Comparison of ENCODE assay signal across 10 cellular contexts in the genomic region with DNA sequence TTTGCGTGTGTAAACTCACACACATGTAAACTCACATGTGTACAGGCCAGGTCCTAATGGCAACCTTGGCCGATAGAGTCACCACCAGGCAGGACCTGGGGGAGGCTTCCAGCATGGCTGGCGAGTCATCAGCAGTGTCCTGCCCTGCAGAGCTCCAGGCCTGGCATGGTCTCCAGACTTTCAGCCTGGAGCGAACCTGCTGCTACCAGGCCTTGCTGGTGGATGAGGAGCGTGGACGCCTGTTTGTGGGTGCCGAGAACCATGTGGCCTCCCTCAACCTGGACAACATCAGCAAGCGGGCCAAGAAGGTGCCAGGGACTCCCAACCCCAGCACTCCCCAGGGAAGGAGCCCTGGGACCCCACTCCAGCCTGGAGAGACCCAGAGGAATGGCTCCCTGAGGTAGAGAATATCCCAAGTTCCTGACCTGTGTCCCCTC. TPM values are rescaled to one million over a fixed set of nuclear protein-coding genes. Genes with fewer than 3 reads are reported as not detected.
A peak's percentile ranks its signal among the peaks of the same experiment; 100 is the strongest.
DNase-seq lines count a peak whose midpoint lies in the region; ATAC-seq and TF ChIP-seq lines count a peak whose summit lies in the region.
"Had no signal": no experiment of that assay in that cellular context is flagged by ENCODE, and none has a peak within 500 bp of the region (broad histone marks: within the 10 kb centered on the region; RNA-seq: fewer than 3 reads in every experiment).

No MANE protein-coding gene starts in this region.

- H3K27me3 ChIP-seq in Caco-2 (replicated peaks; ENCODE audit: control insufficient read depth, insufficient read depth, low read length), result no peaks in the 10 kb centered on the region
- H3K27me3 ChIP-seq: SJCRH30 had no signal

- no peak for ATAC-seq in HG03039 (IDR thresholded peaks at IDR 0.05; ENCODE audit: unreplicated experiment)
- ATAC-seq: stimulated activated naive CD8-positive, alpha-beta T cell treated with anti-CD3 and anti-CD28 coated beads, Interleukin-15, amount 100 ng/mL, for 72 hours had no signal

- H3K27ac Mint-ChIP-seq in Caco-2 (ENCODE audit: unreplicated experiment), result peak overlapping the region; percentile 53
- peak overlapping the region; percentile 31 to 98 (median 93) for H3K27ac Mint-ChIP-seq in brain
- peak overlapping the region; percentile 96 to 99 (median 97) for H3K27ac Mint-ChIP-seq in nephron
- H3K27ac Mint-ChIP-seq: activated T-helper 2 cell treated with anti-CD3 and anti-CD28 coated beads, Interferon-gamma antibody, Interleukin-2, Interleukin-4, amounts not matched to agents 10 μg/mL and 5 μg/mL and 100 μg/mL, durations not matched to agents 14 hours and 24 hours and 36 hours had no signal

- CTCF ChIA-PET in Caco-2 (lab: Charles Lee), result interaction anchor here (0.6 to 1.8 kb wide), 6 partner anchors 10 to 75 kb away, joined by 3 to 10 read pairs (median 3); a partner anchor contains a TSS

- H3K36me3 Mint-ChIP-seq in Caco-2 (ENCODE audit: insufficient read depth, unreplicated experiment) (peaks cover 9% of the 10 kb centered on the region), brain (no peaks in the 10 kb centered on the region), nephron (ENCODE audit: low read depth) (peaks cover 4% of the 10 kb centered on the region)

- POLR2A ChIA-PET in Caco-2 (lab: Charles Lee), result interaction anchor here (0.6 kb wide), 2 partner anchors 10 to 44 kb away, joined by 3 to 5 read pairs; no protein-coding TSS in a partner anchor

- TF ChIP-seq CTCF in Caco-2 (IDR thresholded peaks at IDR 0.05; ENCODE audit: insufficient read depth in 1 of 2, low read depth in 1 of 2, low read length in 1 of 2, severe bottlenecking in 1 of 2, unreplicated experiment in 1 of 2) (no peak), brain (conservative IDR thresholded peaks at IDR 0.05) (no peak), nephron (IDR thresholded peaks at IDR 0.05; ENCODE audit: unreplicated experiment in 3 of 3) (no peak)

- no peaks in the 10 kb centered on the region for H3K9me3 Mint-ChIP-seq in Caco-2 (ENCODE audit: unreplicated experiment)
- H3K9me3 Mint-ChIP-seq in brain, result peaks cover 0 to 6% (median 0%) of the 10 kb centered on the region in 5 experiments
- no peaks in the 10 kb centered on the region for H3K9me3 Mint-ChIP-seq in nephron
- H3K9me3 Mint-ChIP-seq: activated T-helper 2 cell treated with anti-CD3 and anti-CD28 coated beads, Interferon-gamma antibody, Interleukin-2, Interleukin-4, amounts not matched to agents 10 μg/mL and 5 μg/mL and 100 μg/mL, durations not matched to agents 14 hours and 24 hours and 36 hours; stimulated activated naive CD8-positive, alpha-beta T cell treated with anti-CD3 and anti-CD28 coated beads, Interleukin-15, amount 100 ng/mL, for 72 hours had no signal

- H3K4me3 ChIP-seq in Caco-2 (ENCODE audit: low read depth, low read length), result peak overlapping the region; percentile 33

- H3K27me3 Mint-ChIP-seq in Caco-2 (ENCODE audit: insufficient read depth, unreplicated experiment), result no peaks in the 10 kb centered on the region
- peaks cover 23% of the 10 kb centered on the region for H3K27me3 Mint-ChIP-seq in brain
- peaks cover 19% of the 10 kb centered on the region for H3K27me3 Mint-ChIP-seq in nephron (ENCODE audit: low read depth)

- DNase-seq in Caco-2 (no peak), HPDE6-E6E7 (ENCODE audit: extremely low spot score) (no peak), amygdala (lab: John Stamatoyannopoulos, UW) (no peak)
- DNase-seq: SJCRH30; stimulated activated naive CD8-positive, alpha-beta T cell treated with anti-CD3 and anti-CD28 coated beads, Interleukin-15, amount 100 ng/mL, for 72 hours had no signal

- peaks cover 2% of the 10 kb centered on the region for H3K36me3 ChIP-seq in Caco-2 (ENCODE audit: control insufficient read depth, insufficient read depth, low read length)
- H3K36me3 ChIP-seq: SJCRH30 had no signal

- peak overlapping the region; percentile 61 for H3K4me3 Mint-ChIP-seq in Caco-2 (ENCODE audit: unreplicated experiment)
- peak overlapping the region in 3 of 5 experiments; percentile 49 to 87 (median 63) for H3K4me3 Mint-ChIP-seq in brain
- H3K4me3 Mint-ChIP-seq in nephron, result peak overlapping the region; percentile 80 to 87 (median 83)
- H3K4me3 Mint-ChIP-seq: stimulated activated naive CD8-positive, alpha-beta T cell treated with anti-CD3 and anti-CD28 coated beads, Interleukin-15, amount 100 ng/mL, for 72 hours had no signal

- BruUV-seq in Caco-2 (replicated peaks; lab: Mats Ljungman, UMichigan), result no TSS peak

- H3K9me3 ChIP-seq in Caco-2, result no peaks in the 10 kb centered on the region
- H3K9me3 ChIP-seq: SJCRH30 had no signal

- peaks cover 74% of the 10 kb centered on the region for H3K4me1 ChIP-seq in Caco-2

- H3K4me1 Mint-ChIP-seq in Caco-2 (ENCODE audit: low read depth, unreplicated experiment) (peaks cover 48% of the 10 kb centered on the region), brain (peaks cover 80% of the 10 kb centered on the region), nephron (peaks cover 67% of the 10 kb centered on the region)

- intact Hi-C loops in Caco-2 (cut with micrococcal nuclease; ENCODE audit: unreplicated experiment), result no loop called here

RNA-seq across cellular contexts. Expression of a gene that starts 1.0 kb away (rescaled TPM):
- total RNA-seq in Caco-2 (2022), result 19.7 and 21.8 TPM in 2 replicates
- polyA plus RNA-seq in brain (ENCODE audit: insufficient read depth, low read depth, low replicate concordance), result 60.5 TPM

RNA-seq across cellular contexts. Expression of a gene that starts 8.9 kb away (rescaled TPM):
- total RNA-seq in Caco-2 (2022), result not detected in 2 replicates
- polyA plus RNA-seq in brain (ENCODE audit: insufficient read depth, low read depth, low replicate concordance), result 0.51 TPM
- total RNA-seq: activated T-helper 2 cell treated with anti-CD3 and anti-CD28 coated beads, Interferon-gamma antibody, Interleukin-2, Interleukin-4, amounts not matched to agents 10 μg/mL and 5 μg/mL and 100 μg/mL, durations not matched to agents 14 hours and 24 hours and 36 hours; glomerular endothelial cell; SJCRH30 had no signal

RNA-seq across cellular contexts. Expression of a gene that starts 22.2 kb away (rescaled TPM):
- 88.0 and 89.5 TPM in 2 replicates for total RNA-seq in Caco-2 (2022)
- polyA plus RNA-seq in brain (ENCODE audit: insufficient read depth, low read depth, low replicate concordance), result 16.7 TPM

RNA-seq across cellular contexts. Expression of a gene that starts 29.2 kb away (rescaled TPM):
- total RNA-seq in Caco-2 (2022), result 5.2 and 6.8 TPM in 2 replicates
- 4.2 TPM for polyA plus RNA-seq in brain (ENCODE audit: insufficient read depth, low read depth, low replicate concordance)

RNA-seq across cellular contexts. Expression of a gene that starts 29.2 kb away (rescaled TPM):
- 6.7 and 8.2 TPM in 2 replicates for total RNA-seq in Caco-2 (2022)
- 14.0 TPM for polyA plus RNA-seq in brain (ENCODE audit: insufficient read depth, low read depth, low replicate concordance)
